Comparison of ENCODE assay signal across 25 cellular contexts in the genomic region with DNA sequence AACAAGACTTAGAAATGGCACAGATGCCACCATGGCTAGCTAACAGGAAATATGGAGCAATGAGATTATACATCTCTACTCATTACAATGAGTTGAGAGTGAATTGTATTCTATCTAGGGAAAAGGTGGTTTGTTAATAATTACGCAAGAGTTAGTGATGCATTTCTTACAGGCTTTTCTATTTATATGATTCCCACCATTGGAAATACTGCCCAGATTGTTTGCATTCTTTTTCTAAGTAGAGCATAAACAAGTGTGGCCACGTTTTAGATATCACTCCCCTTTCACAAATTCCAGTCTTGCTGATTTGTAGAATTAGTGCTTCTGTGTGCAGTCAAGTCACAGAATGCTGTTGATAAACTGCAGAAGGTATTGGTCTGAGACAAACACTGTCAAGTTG. TPM values are rescaled to one million over a fixed set of nuclear protein-coding genes. Genes with fewer than 3 reads are reported as not detected.
DNase-seq lines count a peak whose midpoint lies in the region; ATAC-seq and TF ChIP-seq lines count a peak whose summit lies in the region.
"Had no signal": no experiment of that assay in that cellular context is flagged by ENCODE, and none has a peak within 500 bp of the region (broad histone marks: within the 10 kb centered on the region; RNA-seq: fewer than 3 reads in every experiment).

No MANE protein-coding gene starts in this region.

- no peak overlapping the region for H2AFZ ChIP-seq in PC-9
- H2AFZ ChIP-seq: hepatocyte had no signal

- CTCF ChIA-PET in PC-9 (lab: Charles Lee), result no interaction called here

- intact Hi-C loops in PC-9 (cut with micrococcal nuclease; ENCODE audit: unreplicated experiment), result no loop called here

- TF ChIP-seq EP300 in Ishikawa (IDR thresholded peaks at IDR 0.05; ENCODE audit: borderline replicate concordance), result no peak

- no peaks in the 10 kb centered on the region for H3K4me1 ChIP-seq in PC-9 (replicated peaks; ENCODE audit: insufficient read depth)
- H3K4me1 ChIP-seq: upper lobe of left lung had no signal

- no peak overlapping the region for H3K4me3 ChIP-seq in AG10803 (ENCODE audit: low read length)
- no peak overlapping the region for H3K4me3 ChIP-seq in cardiac fibroblast (replicated peaks in 1 of 2; ENCODE audit: low read depth in 2 of 2, low read length in 2 of 2)
- H3K4me3 ChIP-seq in PC-9, result no peak overlapping the region
- H3K4me3 ChIP-seq: hepatocyte, upper lobe of left lung had no signal

- H3K79me2 ChIP-seq in PC-9 (ENCODE audit: low read depth), result no peaks in the 10 kb centered on the region
- H3K79me2 ChIP-seq: hepatocyte had no signal

- peak; percentile 58 for DNase-seq in AG10803 (ENCODE audit: low read depth)
- DNase-seq in cardiac fibroblast (ENCODE audit: low read depth in 2 of 2), result peak; percentile 38 to 51
- DNase-seq in iris pigment epithelial cell (ENCODE audit: low read depth), result peak; percentile 92
- no peak for DNase-seq in PC-9
- no peak for DNase-seq in activated gamma-delta T cell treated with Interleukin-2 at 50 U/mL for 16 hours
- no peak for DNase-seq in NCI-H2107 treated with DMSO at 0.1 percent for 48 hours (lab: John Stamatoyannopoulos, UW; ENCODE audit: unreplicated experiment)
- DNase-seq: activated CD8-positive, alpha-beta T cell treated with anti-CD3 and anti-CD28 coated beads for 36 hours; activated T-cell treated with anti-CD3 and anti-CD28 coated beads, Interleukin-2, amount 50 U/mL, for 24 hours; erythroblast; islet precursor cell; MV-4-11; NCI-H2029 treated with DMSO at 0.1 percent for 48 hours; NCI-H526; SHP77; stimulated activated CD4-positive, alpha-beta T cell treated with anti-CD3 and anti-CD28 coated beads, Interleukin-2, amount 100 ng/mL, for 24 hours; stimulated activated naive CD8-positive, alpha-beta T cell treated with anti-CD3 and anti-CD28 coated beads, Interleukin-15, amount 100 ng/mL, for 72 hours; upper lobe of left lung had no signal

- no peaks in the 10 kb centered on the region for H4K20me1 ChIP-seq in PC-9 (ENCODE audit: insufficient read depth)

- POLR2A ChIA-PET in PC-9 (lab: Charles Lee; ENCODE audit: unreplicated experiment), result no interaction called here

- no peaks in the 10 kb centered on the region for H3F3A ChIP-seq in PC-9 (ENCODE audit: insufficient read depth, low read depth)

- H3K27me3 ChIP-seq in PC-9 (ENCODE audit: insufficient read depth, low read depth), result no peaks in the 10 kb centered on the region
- H3K27me3 ChIP-seq: hepatocyte, upper lobe of left lung had no signal

- H3K27ac ChIP-seq in PC-9, result no peak overlapping the region
- H3K27ac ChIP-seq: hepatocyte, upper lobe of left lung, VCaP had no signal

- H3K4me2 ChIP-seq in PC-9, result no peak overlapping the region
- H3K4me2 ChIP-seq: hepatocyte had no signal

- TF ChIP-seq RAD21 in Ishikawa (IDR thresholded peaks at IDR 0.05; ENCODE audit: low read depth), result no peak

- no peak for TF ChIP-seq CTCF in AG10803 (conservative IDR thresholded peaks at IDR 0.05; ENCODE audit: low read length)
- no peak for TF ChIP-seq CTCF in cardiac fibroblast (IDR thresholded peaks at IDR 0.05; ENCODE audit: low read depth, low read length)
- no peak for TF ChIP-seq CTCF in PC-9 (conservative IDR thresholded peaks at IDR 0.05)

- no peaks in the 10 kb centered on the region for H3K9me2 ChIP-seq in PC-9 (ENCODE audit: insufficient read depth)

- no peaks in the 10 kb centered on the region for H3K9me3 ChIP-seq in PC-9 (ENCODE audit: insufficient read depth, low read depth)
- H3K9me3 ChIP-seq: upper lobe of left lung had no signal

- ATAC-seq in GM19324 (IDR thresholded peaks at IDR 0.05; ENCODE audit: low FRiP score, unreplicated experiment), result no peak
- ATAC-seq: activated CD8-positive, alpha-beta T cell treated with anti-CD3 and anti-CD28 coated beads for 36 hours; stimulated activated naive CD8-positive, alpha-beta T cell treated with anti-CD3 and anti-CD28 coated beads, Interleukin-15, amount 100 ng/mL, for 72 hours had no signal

- no TSS peak for BruUV-seq in PC-9 (replicated peaks; lab: Mats Ljungman, UMichigan)

- no peaks in the 10 kb centered on the region for H3K36me3 ChIP-seq in PC-9 (ENCODE audit: low read depth)
- H3K36me3 ChIP-seq: upper lobe of left lung had no signal

TF ChIP-seq in Ishikawa, 13 proteins besides CTCF, POLR2A, EP300 and RAD21:
- TF ChIP-seq ZBTB7A (IDR thresholded peaks at IDR 0.05; ENCODE audit: low read depth) (no peak), CEBPB (IDR thresholded peaks at IDR 0.05) (peak; percentile 82), EGR1 (IDR thresholded peaks at IDR 0.05) (no peak), TCF12 (IDR thresholded peaks at IDR 0.05; ENCODE audit: low read depth) (no peak)
TF ChIP-seq in Ishikawa: peak in this region for 1.

RNA-seq across cellular contexts. Expression of gene ZNF804A, which starts 56.6 kb away (rescaled TPM):
- total RNA-seq in PC-9 (2021), result not detected in 2 replicates
- total RNA-seq: activated CD8-positive, alpha-beta T cell treated with anti-CD3 and anti-CD28 coated beads for 36 hours; dermis microvascular lymphatic vessel endothelial cell; lung microvascular endothelial cell; osteocyte; T-helper 1 cell treated with Interleukin-12 subunit alpha and Interleukin-12 subunit beta and Interleukin-4 antibody, amounts not matched to agents 30 ng/mL and 1 ng/mL, for 36 hours had no signal

Comparison
In these comparisons a context has a peak if more than half of its experiments do, and no peak if none do; other contexts are left out.
1. DNase-seq: peak in AG10803 (single experiment), cardiac fibroblast (2 of 2) and iris pigment epithelial cell (single experiment); none in PC-9 (0 of 2), activated gamma-delta T cell treated with Interleukin-2 at 50 U/mL for 16 hours (single experiment) and NCI-H2107 treated with DMSO at 0.1 percent for 48 hours (single experiment).